ENCODE assay signal across 12 cellular contexts in genomic region chr1:37509181-37509580, GRCh38. TPM values are rescaled to one million over a fixed set of nuclear protein-coding genes. Genes with fewer than 3 reads are reported as not detected.
DNase-seq lines count a peak whose midpoint lies in the region; ATAC-seq, FAIRE-seq and TF ChIP-seq lines count a peak whose summit lies in the region.
"Had no signal": no experiment of that assay in that cellular context is flagged by ENCODE, and none has a peak within 500 bp of the region (broad histone marks: within the 10 kb centered on the region; RNA-seq: fewer than 3 reads in every experiment).

No MANE protein-coding gene starts in this region.

- H3K27ac Mint-ChIP-seq in chondrocyte (ENCODE audit: unreplicated experiment), result no peak overlapping the region

- DNase-seq in A549 (ENCODE audit: low read depth in 1 of 2, low spot score in 1 of 2) (peak in 1 of 2 experiments; percentile 30), GM03348 (ENCODE audit: low spot score) (peak; percentile 20), NCI-H510A treated with DMSO at 0.1 percent for 48 hours (lab: John Stamatoyannopoulos, UW) (peak; percentile 87), chondrocyte (ENCODE audit: low spot score) (no peak), dedifferentiated amniotic fluid mesenchymal stem cell (ENCODE audit: extremely low spot score) (no peak), SJCRH30 (no peak)
- DNase-seq: aorta, small intestine, uterus had no signal

- WGBS in A549 (ENCODE audit: missing lambda C conversion rate), result 88% methylated on average over 4 of the region's 4 CpGs

- H3K27me3 ChIP-seq in SJCRH30, result no peaks in the 10 kb centered on the region
- H3K27me3 ChIP-seq: SJSA1, uterus had no signal

- H3K9me3 Mint-ChIP-seq in chondrocyte (ENCODE audit: low read depth), result no peaks in the 10 kb centered on the region

- H3K4me3 ChIP-seq in A549 (no peak overlapping the region), SJCRH30 (no peak overlapping the region)
- H3K4me3 ChIP-seq: SJSA1, uterus had no signal

- TF ChIP-seq CTCF in A549 (IDR thresholded peaks at IDR 0.05) (peak; percentile 20; the same call in 1 of the 3 replicates), chondrocyte (IDR thresholded peaks at IDR 0.05) (peak; percentile 55)

- H3K4me2 ChIP-seq in A549, result no peak overlapping the region

- CTCF ChIA-PET in A549 (lab: Yijun Ruan, JAX), result interaction anchor here (1.1 to 3.1 kb wide), 7 partner anchors 10 to 60 kb away, joined by 3 to 24 read pairs (median 5); no protein-coding TSS in a partner anchor

- FAIRE-seq in A549 (lab: Jason Lieb, UNC), result no peak
- FAIRE-seq: small intestine had no signal

- H3K36me3 Mint-ChIP-seq in chondrocyte (ENCODE audit: low read depth), result peaks cover 21% of the 10 kb centered on the region

- no peak overlapping the region for H3K27ac ChIP-seq in A549
- no peak overlapping the region for H3K27ac ChIP-seq in SJCRH30
- H3K27ac ChIP-seq: SJSA1, uterus had no signal

- peaks cover 6% of the 10 kb centered on the region; the same call in 1 of the 3 replicates for H3K4me1 ChIP-seq in A549
- no peaks in the 10 kb centered on the region for H3K4me1 ChIP-seq in SJCRH30

- ATAC-seq in A549 (peak; percentile 74 to 86; a peak in 4 of 6 replicates), HG03342 (IDR thresholded peaks at IDR 0.05; ENCODE audit: unreplicated experiment) (no peak), GM21515 (IDR thresholded peaks at IDR 0.05; ENCODE audit: unreplicated experiment) (no peak)

- TF ChIP-seq EP300 in A549 (IDR thresholded peaks at IDR 0.05), result no peak

- peaks cover 15% of the 10 kb centered on the region for H3K4me1 Mint-ChIP-seq in chondrocyte (ENCODE audit: low read depth)

- H3K4me3 Mint-ChIP-seq in chondrocyte (ENCODE audit: unreplicated experiment), result no peak overlapping the region

- H3K36me3 ChIP-seq in SJCRH30, result peaks cover 53% of the 10 kb centered on the region
- H3K36me3 ChIP-seq: uterus had no signal

- TF ChIP-seq RAD21 in A549 (conservative IDR thresholded peaks at IDR 0.05 in 1 of 2, IDR thresholded peaks at IDR 0.05 in 1 of 2), result no peak

- H3K9me3 ChIP-seq in A549, result no peaks in the 10 kb centered on the region
- no peaks in the 10 kb centered on the region for H3K9me3 ChIP-seq in SJCRH30 (replicated peaks)
- H3K9me3 ChIP-seq: SJSA1, uterus had no signal

- no peaks in the 10 kb centered on the region for H3K27me3 Mint-ChIP-seq in chondrocyte (ENCODE audit: low read depth)

- no peak for TF ChIP-seq POLR2A in A549 (IDR thresholded peaks at IDR 0.05; ENCODE audit: low read length)

- POLR2A ChIA-PET in A549 (lab: Yijun Ruan, JAX), result no interaction called here

TF ChIP-seq in A549, 52 proteins besides CTCF, POLR2A, EP300 and RAD21:
- no peak for TF ChIP-seq HOXB5 (CRISPR knock-in tag; IDR thresholded peaks at IDR 0.05)
- TF ChIP-seq MAFK (IDR thresholded peaks at IDR 0.05; ENCODE audit: partially characterized antibody), result no peak
- no peak for TF ChIP-seq MYC (IDR thresholded peaks at IDR 0.05; ENCODE audit: borderline replicate concordance, low read length)
- no peak for TF ChIP-seq PBX3 (IDR thresholded peaks at IDR 0.05)
TF ChIP-seq in A549: peak in this region for 0.

RNA-seq across cellular contexts. Expression of gene MEAF6, which starts 5.4 kb away (rescaled TPM):
- polyA plus RNA-seq in A549 (2011; rRNA removed) (45.4 and 47.2 TPM in 2 replicates), A549 (2017; fragmentation: RNase III; extraction: RNeasy Plus Mini Kit Qiagen cat#74134 plus additional on column Dnase treatment) (38.5 to 42.5 TPM (median 39.4 TPM) in 3 replicates)
- polyA plus RNA-seq in A549 (2012; cell fraction: cytosol; rRNA removed), result 19.4 and 20.5 TPM in 2 replicates
- 9.2 and 17.5 TPM in 2 replicates for polyA plus RNA-seq in A549 (2012; cell fraction: nucleus; rRNA removed)
- 9.9 and 11.4 TPM in 2 replicates for polyA minus RNA-seq in A549 (2011; rRNA and poly(A)+ RNA removed)
- 47.4 to 52.8 TPM (median 48.7 TPM) in 3 replicates for total RNA-seq in chondrocyte
- total RNA-seq in SJCRH30 (2014; rRNA removed; shearing (Covaris generic)), result 71.1 and 82.3 TPM in 2 replicates

RNA-seq across cellular contexts. Expression of gene ZC3H12A, which starts 34.8 kb away (rescaled TPM):
- polyA plus RNA-seq in A549 (2011; rRNA removed) (23.1 and 23.5 TPM in 2 replicates), A549 (2017; fragmentation: RNase III; extraction: RNeasy Plus Mini Kit Qiagen cat#74134 plus additional on column Dnase treatment) (11.6 to 16.3 TPM (median 14.7 TPM) in 3 replicates)
- 26.7 and 39.4 TPM in 2 replicates for polyA plus RNA-seq in A549 (2012; cell fraction: cytosol; rRNA removed)
- polyA plus RNA-seq in A549 (2012; cell fraction: nucleus; rRNA removed), result 101 and 103 TPM in 2 replicates
- 36.5 and 49.9 TPM in 2 replicates for polyA minus RNA-seq in A549 (2011; rRNA and poly(A)+ RNA removed)
- 5.9 to 7.5 TPM (median 6.9 TPM) in 3 replicates for total RNA-seq in chondrocyte
- total RNA-seq in SJCRH30 (2014; rRNA removed; shearing (Covaris generic)), result 5.1 and 7.7 TPM in 2 replicates

RNA-seq across cellular contexts. Expression of gene SNIP1, which starts 44.9 kb away (rescaled TPM):
- polyA plus RNA-seq in A549 (2011; rRNA removed) (7.8 and 9.0 TPM in 2 replicates), A549 (2017; fragmentation: RNase III; extraction: RNeasy Plus Mini Kit Qiagen cat#74134 plus additional on column Dnase treatment) (5.3 to 6.6 TPM (median 6.5 TPM) in 3 replicates)
- polyA plus RNA-seq in A549 (2012; cell fraction: cytosol; rRNA removed), result 6.2 and 7.9 TPM in 2 replicates
- 10.0 and 10.1 TPM in 2 replicates for polyA plus RNA-seq in A549 (2012; cell fraction: nucleus; rRNA removed)
- polyA minus RNA-seq in A549 (2011; rRNA and poly(A)+ RNA removed), result 9.9 and 10.2 TPM in 2 replicates
- total RNA-seq in chondrocyte, result 15.1 to 17.5 TPM (median 15.6 TPM) in 3 replicates
- 13.0 and 17.0 TPM in 2 replicates for total RNA-seq in SJCRH30 (2014; rRNA removed; shearing (Covaris generic))

RNA-seq across cellular contexts. Expression of gene DNALI1, which starts 47.6 kb away (rescaled TPM):
- polyA plus RNA-seq in A549 (2011; rRNA removed) (not detected in 2 replicates), A549 (2017; fragmentation: RNase III; extraction: RNeasy Plus Mini Kit Qiagen cat#74134 plus additional on column Dnase treatment) (not detected in 3 replicates)
- 0.08 TPM in 1 of 2 replicates, not detected in the other for polyA plus RNA-seq in A549 (2012; cell fraction: cytosol; rRNA removed)
- polyA plus RNA-seq in A549 (2012; cell fraction: nucleus; rRNA removed), result 0.01 TPM in 1 of 2 replicates, not detected in the other
- not detected in 2 replicates for polyA minus RNA-seq in A549 (2011; rRNA and poly(A)+ RNA removed)
- total RNA-seq in chondrocyte, result 3.5 to 5.7 TPM (median 3.9 TPM) in 3 replicates
- 10.0 and 10.1 TPM in 2 replicates for total RNA-seq in SJCRH30 (2014; rRNA removed; shearing (Covaris generic))

Comparison
In these comparisons a context has a peak if more than half of its experiments do, and no peak if none do; other contexts are left out.
1. ATAC-seq: peak in A549 (2 of 2); none in HG03342 (single experiment) and GM21515 (single experiment).
2. DNase-seq: peak in GM03348 (single experiment) and NCI-H510A treated with DMSO at 0.1 percent for 48 hours (single experiment); none in chondrocyte (single experiment), dedifferentiated amniotic fluid mesenchymal stem cell (single experiment) and SJCRH30 (0 of 2).